22 cellular contexts compared by ENCODE assay signal in the genomic region with DNA sequence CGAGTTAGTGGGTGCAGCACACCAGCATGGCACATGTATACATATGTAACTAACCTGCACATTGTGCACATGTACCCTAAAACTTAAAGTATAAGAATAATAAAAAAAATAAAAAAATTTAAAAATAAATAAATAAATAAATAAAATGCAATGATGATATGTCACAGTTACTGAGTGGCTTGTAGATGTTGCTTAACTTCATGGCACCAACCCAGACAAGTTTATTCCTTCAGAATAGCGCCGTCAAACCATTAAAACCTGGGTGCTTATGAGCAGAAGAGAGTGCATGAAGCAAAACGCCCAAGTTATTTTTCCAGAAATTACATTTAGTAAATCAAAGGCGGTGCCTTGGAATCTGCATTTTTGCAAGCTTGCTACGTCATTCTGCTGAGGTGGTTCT.
DNase-seq lines count a peak whose midpoint lies in the region; ATAC-seq and TF ChIP-seq lines count a peak whose summit lies in the region.
"Had no signal": no experiment of that assay in that cellular context is flagged by ENCODE, and none has a peak within 500 bp of the region (broad histone marks: within the 10 kb centered on the region; RNA-seq: fewer than 3 reads in every experiment).

No MANE protein-coding gene starts in this region.

- H3K27me3 ChIP-seq in left lung (no peaks in the 10 kb centered on the region), smooth muscle cell (ENCODE audit: low read depth) (no peaks in the 10 kb centered on the region), aorta (ENCODE audit: control insufficient read depth in 1 of 2, insufficient read depth in 2 of 2, low read length in 1 of 2) (no peaks in the 10 kb centered on the region)

- no peak for DNase-seq in Right ventricle myocardium superior
- no peak for DNase-seq in cardiac septum (ENCODE audit: low spot score)
- no peak for DNase-seq in left lung
- DNase-seq in smooth muscle cell (lab: John Stamatoyannopoulos, UW; ENCODE audit: unreplicated experiment), result no peak
- no peak for DNase-seq in aorta
- no peak for DNase-seq in middle frontal gyrus (ENCODE audit: extremely low spot score, low spot score)
- DNase-seq in AML-193 (lab: John Stamatoyannopoulos, UW), result no peak
- DNase-seq: 8988T; C1 segment of cervical spinal cord; CD8-positive, alpha-beta T cell; DND-41; H7; MM.1S; NCI-H1048; NCI-H1417 treated with DMSO at 0.1 percent for 48 hours; NCI-H187 treated with DMSO at 0.1 percent for 48 hours; NCI-H2107; NCI-H510A; NCI-H748 treated with DMSO at 0.1 percent for 48 hours; PC-9 had no signal

- no peaks in the 10 kb centered on the region for H3K36me3 ChIP-seq in left lung
- H3K36me3 ChIP-seq in smooth muscle cell (ENCODE audit: low read depth), result no peaks in the 10 kb centered on the region
- no peaks in the 10 kb centered on the region for H3K36me3 ChIP-seq in aorta (ENCODE audit: control insufficient read depth in 1 of 2, insufficient read depth in 2 of 2, low read length in 1 of 2)

- H3K27ac ChIP-seq in left lung, result peak overlapping the region; percentile 60 to 83
- H3K27ac ChIP-seq in smooth muscle cell (ENCODE audit: low read depth), result peak overlapping the region; percentile 93
- peak overlapping the region; percentile 85 to 95 for H3K27ac ChIP-seq in aorta (ENCODE audit: low read depth in 1 of 2, low read length in 2 of 2)
- H3K27ac ChIP-seq: PC-9, RWPE1 had no signal

- H3K9ac ChIP-seq in smooth muscle cell (ENCODE audit: low read depth), result no peak overlapping the region

- H3K4me3 ChIP-seq in left lung, result no peak overlapping the region
- no peak overlapping the region for H3K4me3 ChIP-seq in smooth muscle cell
- no peak overlapping the region for H3K4me3 ChIP-seq in aorta (ENCODE audit: low read length in 2 of 2)
- H3K4me3 ChIP-seq: GM12878, PC-9 had no signal

- H3K4me2 ChIP-seq in smooth muscle cell, result peak overlapping the region; percentile 73
- H3K4me2 ChIP-seq: PC-9 had no signal

- no peak for TF ChIP-seq CTCF in left lung (IDR thresholded peaks at IDR 0.05)
- TF ChIP-seq CTCF in smooth muscle cell (IDR thresholded peaks at IDR 0.05; ENCODE audit: borderline replicate concordance, insufficient read depth, poor library complexity, severe bottlenecking), result no peak

- H4K20me1 ChIP-seq in smooth muscle cell (ENCODE audit: low read depth), result no peaks in the 10 kb centered on the region

- H3K9me3 ChIP-seq in left lung (peaks cover 2 to 5% of the 10 kb centered on the region in 2 donors), smooth muscle cell (replicated peaks; ENCODE audit: low read depth) (no peaks in the 10 kb centered on the region), aorta (ENCODE audit: control insufficient read depth, low read length) (no peaks in the 10 kb centered on the region)

- H3K4me1 ChIP-seq in left lung (peaks cover 0 to 4% of the 10 kb centered on the region in 2 donors), smooth muscle cell (ENCODE audit: low read depth) (peaks cover 13% of the 10 kb centered on the region), aorta (ENCODE audit: control insufficient read depth in 1 of 2, insufficient read depth in 2 of 2, low read length in 2 of 2) (peaks cover 2% of the 10 kb centered on the region in 2 donors)

- peak; percentile 51 for ATAC-seq in Right ventricle myocardium superior (ENCODE audit: poor library complexity)
- ATAC-seq in left lung, result no peak
- ATAC-seq in aorta (ENCODE audit: low FRiP score), result peak; percentile 53
- ATAC-seq: CD8-positive, alpha-beta T cell; GM12878 had no signal

- no peaks in the 10 kb centered on the region for H3K79me2 ChIP-seq in smooth muscle cell (ENCODE audit: low read depth)

- WGBS in smooth muscle cell (ENCODE audit: low lambda C conversion rate), result 89% methylated on average over 6 of the region's 6 CpGs
- WGBS in aorta, 2 donors, result 41 to 51% methylated on average over 6 of the region's 6 CpGs

- no peak overlapping the region for H2AFZ ChIP-seq in smooth muscle cell (ENCODE audit: low read depth)
- H2AFZ ChIP-seq: PC-9 had no signal

- H3F3A ChIP-seq in smooth muscle cell (ENCODE audit: low read depth), result peaks cover 24% of the 10 kb centered on the region

- intact Hi-C loops in Right ventricle myocardium superior (cut with DNase I), result no loop called here
- intact Hi-C loops in cardiac septum (cut with DNase I), result no loop called here
- intact Hi-C loops in left lung (cut with DNase I), result no loop called here
- intact Hi-C loops in aorta (cut with DNase I), result no loop called here
